9 cellular contexts compared by ENCODE assay signal in the genomic region with DNA sequence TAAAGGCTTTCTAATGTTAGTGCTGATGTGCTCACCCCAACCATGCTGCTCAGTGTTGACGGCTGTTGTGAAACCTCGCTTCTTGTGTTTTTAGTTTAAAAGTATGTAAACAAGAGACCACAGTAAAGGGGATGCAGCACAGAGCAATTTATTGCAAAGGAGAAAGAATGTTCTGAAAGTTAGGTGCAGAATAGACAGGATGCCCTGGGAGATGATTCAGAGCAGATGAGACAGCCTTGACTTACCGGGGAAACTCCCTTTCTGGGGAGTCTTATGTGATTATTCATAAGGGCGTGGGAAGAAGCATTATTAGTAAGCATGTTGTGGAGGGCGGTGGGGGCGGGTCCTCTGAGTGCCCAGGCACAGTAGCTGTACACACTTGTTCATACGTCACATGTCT. TPM values are rescaled to one million over a fixed set of nuclear protein-coding genes. Genes with fewer than 3 reads are reported as not detected.
DNase-seq lines count a peak whose midpoint lies in the region; ATAC-seq and TF ChIP-seq lines count a peak whose summit lies in the region.
"Had no signal": no experiment of that assay in that cellular context is flagged by ENCODE, and none has a peak within 500 bp of the region (broad histone marks: within the 10 kb centered on the region; RNA-seq: fewer than 3 reads in every experiment).

No MANE protein-coding gene starts in this region.

- no peaks in the 10 kb centered on the region for H3K4me1 ChIP-seq in right lobe of liver

- DNase-seq in AG09319 (ENCODE audit: extremely low read depth, low read depth) = peak; percentile 83
- peak; percentile 26 for DNase-seq in activated T-helper 9 cell treated with anti-CD3 and anti-CD28 coated beads, Interleukin-2, amount 50 U/mL, for 16 hours (ENCODE audit: low read depth)
- no peak for DNase-seq in omental fat pad (ENCODE audit: low spot score)
- no peak for DNase-seq in right lobe of liver
- no peak for DNase-seq in activated gamma-delta T cell (lab: John Stamatoyannopoulos, UW)
- DNase-seq: NCI-H2029 had no signal

- no peaks in the 10 kb centered on the region for H3K27me3 ChIP-seq in right lobe of liver

- H3K27ac ChIP-seq in right lobe of liver = no peak overlapping the region

- ATAC-seq in HG02973 (IDR thresholded peaks at IDR 0.05; ENCODE audit: unreplicated experiment) = peak; percentile 53
- peak; percentile 92 for ATAC-seq in omental fat pad (ENCODE audit: low FRiP score)
- ATAC-seq in GM19397 (IDR thresholded peaks at IDR 0.05; ENCODE audit: unreplicated experiment) = no peak
- no peak for ATAC-seq in right lobe of liver
- no peak for ATAC-seq in HG02970 (IDR thresholded peaks at IDR 0.05; ENCODE audit: low FRiP score, unreplicated experiment)

- 83% methylated on average over 5 of the region's 7 CpGs for WGBS in right lobe of liver (ENCODE audit: insufficient coverage, low coverage, low lambda C conversion rate, missing lambda C conversion rate)

- intact Hi-C loops in right lobe of liver (cut with DNase I) = no loop called here

- H3K4me3 ChIP-seq in right lobe of liver = no peak overlapping the region

- no peak for TF ChIP-seq CTCF in AG09319 (IDR thresholded peaks at IDR 0.05; ENCODE audit: low read depth, low read length)
- no peak for TF ChIP-seq CTCF in omental fat pad (IDR thresholded peaks at IDR 0.05)
- TF ChIP-seq CTCF in right lobe of liver (IDR thresholded peaks at IDR 0.05) = no peak

- H3K36me3 ChIP-seq in right lobe of liver = no peaks in the 10 kb centered on the region

- no peaks in the 10 kb centered on the region for H3K9me3 ChIP-seq in right lobe of liver

- TF ChIP-seq POLR2A in right lobe of liver (IDR thresholded peaks at IDR 0.05) = no peak

RNA-seq across cellular contexts. Expression of a gene that starts 47.7 kb away (rescaled TPM):
- total RNA-seq in omental fat pad = 10 to 100 TPM; 12.4 to 29.3 (median 17.6) TPM
- 1 to 10 TPM; 2.6 to 6.5 (median 3.2) TPM for total RNA-seq in right lobe of liver

RNA-seq across cellular contexts. Expression of a gene that starts 50.4 kb away (rescaled TPM):
- 10 to 100 TPM in 3 of 4 donors, 1 to 10 TPM in 1; 4.8 to 20.2 (median 12.5) TPM for total RNA-seq in omental fat pad
- under 1 TPM; 0.24 to 0.93 (median 0.53) TPM for total RNA-seq in right lobe of liver

Comparison
In these comparisons a context has a peak if more than half of its experiments do, and no peak if none do; other contexts are left out.
1. DNase-seq: peak in AG09319 (single experiment) and activated T-helper 9 cell treated with anti-CD3 and anti-CD28 coated beads, Interleukin-2, amount 50 U/mL, for 16 hours (single experiment); none in omental fat pad (single experiment), right lobe of liver (0 of 3) and activated gamma-delta T cell (single experiment).
2. ATAC-seq: peak in HG02973 (single experiment) and omental fat pad (single experiment); none in GM19397 (single experiment), right lobe of liver (0 of 4) and HG02970 (single experiment).